Comparison of ENCODE assay signal across 21 cellular contexts in genomic region chr16:3528406-3528805, GRCh38. TPM values are rescaled to one million over a fixed set of nuclear protein-coding genes. Genes with fewer than 3 reads are reported as not detected.
DNase-seq lines count a peak whose midpoint lies in the region; ATAC-seq and TF ChIP-seq lines count a peak whose summit lies in the region.
"Had no signal": no experiment of that assay in that cellular context is flagged by ENCODE, and none has a peak within 500 bp of the region (broad histone marks: within the 10 kb centered on the region; RNA-seq: fewer than 3 reads in every experiment).

No MANE protein-coding gene starts in this region.

- ATAC-seq in natural killer cell treated with Interleukin-12 subunit alpha and Interleukin-12 subunit beta and Interleukin-15 and Interleukin-18, amount 100 ng/mL, for 72 hours: no peak
- ATAC-seq in natural killer cell (no peak), memory B cell (ENCODE audit: low read depth) (no peak), HG03095 (IDR thresholded peaks at IDR 0.05; ENCODE audit: unreplicated experiment) (no peak)
- ATAC-seq in activated CD8-positive, alpha-beta T cell treated with anti-CD3 and anti-CD28 coated beads, Interleukin-2, amount 10 ng/mL, durations not matched to agents 7 days and 5 days: peak; percentile 47
- no peak for ATAC-seq in effector memory CD8-positive, alpha-beta T cell (replicated peaks)

- no peak overlapping the region for H3K4me3 Mint-ChIP-seq in natural killer cell treated with Interleukin-12 subunit alpha and Interleukin-12 subunit beta and Interleukin-15 and Interleukin-18, amount 100 ng/mL, for 72 hours
- no peak overlapping the region for H3K4me3 Mint-ChIP-seq in natural killer cell
- no peak overlapping the region for H3K4me3 Mint-ChIP-seq in activated CD8-positive, alpha-beta T cell treated with anti-CD3 and anti-CD28 coated beads, Interleukin-2, amount 10 ng/mL, durations not matched to agents 7 days and 5 days
- H3K4me3 Mint-ChIP-seq in memory B cell: no peak overlapping the region
- H3K4me3 Mint-ChIP-seq in effector memory CD8-positive, alpha-beta T cell: no peak overlapping the region
- H3K4me3 Mint-ChIP-seq in mesothelial cell of epicardium: no peak overlapping the region
- H3K4me3 Mint-ChIP-seq: CD8-positive, alpha-beta memory T cell had no signal

- H3K9me3 Mint-ChIP-seq in natural killer cell treated with Interleukin-12 subunit alpha and Interleukin-12 subunit beta and Interleukin-15 and Interleukin-18, amount 100 ng/mL, for 72 hours: no peaks in the 10 kb centered on the region
- H3K9me3 Mint-ChIP-seq in natural killer cell: no peaks in the 10 kb centered on the region
- H3K9me3 Mint-ChIP-seq in activated CD8-positive, alpha-beta T cell treated with anti-CD3 and anti-CD28 coated beads, Interleukin-2, amount 10 ng/mL, durations not matched to agents 7 days and 5 days (ENCODE audit: insufficient read depth): no peaks in the 10 kb centered on the region
- no peaks in the 10 kb centered on the region for H3K9me3 Mint-ChIP-seq in memory B cell
- no peaks in the 10 kb centered on the region for H3K9me3 Mint-ChIP-seq in effector memory CD8-positive, alpha-beta T cell
- peaks cover 12% of the 10 kb centered on the region for H3K9me3 Mint-ChIP-seq in mesothelial cell of epicardium
- H3K9me3 Mint-ChIP-seq: CD8-positive, alpha-beta memory T cell had no signal

- peaks cover 8 to 9% of the 10 kb centered on the region in 2 donors for H3K4me1 Mint-ChIP-seq in natural killer cell treated with Interleukin-12 subunit alpha and Interleukin-12 subunit beta and Interleukin-15 and Interleukin-18, amount 100 ng/mL, for 72 hours (ENCODE audit: low read depth in 2 of 2)
- H3K4me1 Mint-ChIP-seq in natural killer cell (peaks cover 5 to 10% of the 10 kb centered on the region in 2 donors), memory B cell (peaks cover 7% of the 10 kb centered on the region), mesothelial cell of epicardium (no peaks in the 10 kb centered on the region)
- H3K4me1 Mint-ChIP-seq in activated CD8-positive, alpha-beta T cell treated with anti-CD3 and anti-CD28 coated beads, Interleukin-2, amount 10 ng/mL, durations not matched to agents 7 days and 5 days (ENCODE audit: low read depth): peaks cover 2% of the 10 kb centered on the region
- peaks cover 6 to 9% of the 10 kb centered on the region in 2 donors for H3K4me1 Mint-ChIP-seq in effector memory CD8-positive, alpha-beta T cell (ENCODE audit: low read depth in 2 of 2)

- intact Hi-C loops in natural killer cell (cut with micrococcal nuclease): loop anchor here (5.0 kb wide), 1 partner anchor 139 kb away; no protein-coding TSS in a partner anchor

- no peak overlapping the region for H3K27ac Mint-ChIP-seq in natural killer cell treated with Interleukin-12 subunit alpha and Interleukin-12 subunit beta and Interleukin-15 and Interleukin-18, amount 100 ng/mL, for 72 hours
- H3K27ac Mint-ChIP-seq in natural killer cell (no peak overlapping the region), memory B cell (peak overlapping the region; percentile 42), mesothelial cell of epicardium (no peak overlapping the region)
- no peak overlapping the region for H3K27ac Mint-ChIP-seq in activated CD8-positive, alpha-beta T cell treated with anti-CD3 and anti-CD28 coated beads, Interleukin-2, amount 10 ng/mL, durations not matched to agents 7 days and 5 days
- H3K27ac Mint-ChIP-seq in effector memory CD8-positive, alpha-beta T cell: peak overlapping the region in 1 of 2 donors; percentile 83

- no peaks in the 10 kb centered on the region for H3K27me3 Mint-ChIP-seq in natural killer cell treated with Interleukin-12 subunit alpha and Interleukin-12 subunit beta and Interleukin-15 and Interleukin-18, amount 100 ng/mL, for 72 hours
- H3K27me3 Mint-ChIP-seq in natural killer cell (ENCODE audit: low read depth in 2 of 2) (no peaks in the 10 kb centered on the region), memory B cell (no peaks in the 10 kb centered on the region), mesothelial cell of epicardium (ENCODE audit: low read depth) (no peaks in the 10 kb centered on the region)
- no peaks in the 10 kb centered on the region for H3K27me3 Mint-ChIP-seq in activated CD8-positive, alpha-beta T cell treated with anti-CD3 and anti-CD28 coated beads, Interleukin-2, amount 10 ng/mL, durations not matched to agents 7 days and 5 days (ENCODE audit: low read depth)
- no peaks in the 10 kb centered on the region for H3K27me3 Mint-ChIP-seq in effector memory CD8-positive, alpha-beta T cell
- H3K27me3 Mint-ChIP-seq: CD8-positive, alpha-beta memory T cell had no signal

- TF ChIP-seq CTCF in natural killer cell (IDR thresholded peaks at IDR 0.05) (no peak), mesothelial cell of epicardium (IDR thresholded peaks at IDR 0.05; ENCODE audit: unreplicated experiment) (no peak)

- DNase-seq in natural killer cell treated with Interleukin-12 subunit alpha and Interleukin-12 subunit beta and Interleukin-15 and Interleukin-18, amount 100 ng/mL, for 72 hours (ENCODE audit: low spot score): peak; percentile 40
- DNase-seq in natural killer cell (no peak), memory B cell (ENCODE audit: low spot score in 2 of 2) (no peak), mesothelial cell of epicardium (ENCODE audit: low spot score in 2 of 2, unreplicated experiment in 2 of 2) (no peak)
- DNase-seq in activated CD8-positive, alpha-beta T cell treated with anti-CD3 and anti-CD28 coated beads, Interleukin-2, amount 10 ng/mL, durations not matched to agents 7 days and 5 days: no peak
- no peak for DNase-seq in effector memory CD8-positive, alpha-beta T cell
- DNase-seq: Calu3; CD8-positive, alpha-beta memory T cell; DMS53; GDM1; MV-4-11; NCI-H1105 treated with DMSO at 0.1 percent for 48 hours; NCI-H2081; NCI-H2171; NCI-H345; NCI-H524; NCI-H774; NK-92 treated with Interleukin-12 subunit alpha and Interleukin-12 subunit beta, amount 100 ng/mL, for 24 hours had no signal

- CTCF ChIA-PET in activated CD8-positive, alpha-beta T cell treated with anti-CD3 and anti-CD28 coated beads, Interleukin-2, amount 10 ng/mL, durations not matched to agents 7 days and 5 days (lab: Charles Lee): interaction anchor here (0.8 kb wide), 1 partner anchor 11 kb away, joined by 5 read pairs; no protein-coding TSS in a partner anchor

- POLR2A ChIA-PET in activated CD8-positive, alpha-beta T cell treated with anti-CD3 and anti-CD28 coated beads, Interleukin-2, amount 10 ng/mL, durations not matched to agents 7 days and 5 days (lab: Charles Lee): interaction anchor here (1.1 to 1.7 kb wide), 2 partner anchors 9 to 71 kb away, joined by 3 to 5 read pairs; no protein-coding TSS in a partner anchor

- no peaks in the 10 kb centered on the region for H3K36me3 Mint-ChIP-seq in natural killer cell treated with Interleukin-12 subunit alpha and Interleukin-12 subunit beta and Interleukin-15 and Interleukin-18, amount 100 ng/mL, for 72 hours
- H3K36me3 Mint-ChIP-seq in natural killer cell: no peaks in the 10 kb centered on the region
- peaks cover 11% of the 10 kb centered on the region for H3K36me3 Mint-ChIP-seq in activated CD8-positive, alpha-beta T cell treated with anti-CD3 and anti-CD28 coated beads, Interleukin-2, amount 10 ng/mL, durations not matched to agents 7 days and 5 days (ENCODE audit: low read depth)
- H3K36me3 Mint-ChIP-seq in memory B cell: peaks cover 6% of the 10 kb centered on the region
- peaks cover 36% of the 10 kb centered on the region for H3K36me3 Mint-ChIP-seq in effector memory CD8-positive, alpha-beta T cell (ENCODE audit: insufficient read depth)
- peaks cover 57% of the 10 kb centered on the region for H3K36me3 Mint-ChIP-seq in mesothelial cell of epicardium

RNA-seq across cellular contexts. Expression of gene CLUAP1, which starts 27.6 kb away (rescaled TPM):
- 10 to 100 TPM in 1 of 2 donors, 1 to 10 TPM in 1; 4.3 to 10.8 TPM for total RNA-seq in natural killer cell treated with Interleukin-12 subunit alpha and Interleukin-12 subunit beta and Interleukin-15 and Interleukin-18, amount 100 ng/mL, for 72 hours
- total RNA-seq in natural killer cell: 1 to 10 TPM; 4.0 to 6.2 (median 4.7) TPM
- 10 to 100 TPM; 15.4 to 16.1 TPM for total RNA-seq in activated CD8-positive, alpha-beta T cell treated with anti-CD3 and anti-CD28 coated beads, Interleukin-2, amount 10 ng/mL, durations not matched to agents 7 days and 5 days
- 30.1 to 36.4 TPM (median 36.0 TPM) in 3 replicates for total RNA-seq in mesothelial cell of epicardium

RNA-seq across cellular contexts. Expression of gene C16orf90, which starts 33.1 kb away (rescaled TPM):
- not detected for total RNA-seq in natural killer cell treated with Interleukin-12 subunit alpha and Interleukin-12 subunit beta and Interleukin-15 and Interleukin-18, amount 100 ng/mL, for 72 hours
- not detected for total RNA-seq in natural killer cell
- not detected for total RNA-seq in activated CD8-positive, alpha-beta T cell treated with anti-CD3 and anti-CD28 coated beads, Interleukin-2, amount 10 ng/mL, durations not matched to agents 7 days and 5 days
- total RNA-seq in mesothelial cell of epicardium: not detected in 3 replicates
- total RNA-seq: Calu3; CD8-positive, alpha-beta memory T cell; H1; Peyer's patch had no signal

RNA-seq across cellular contexts. Expression of gene NLRC3, which starts 48.8 kb away (rescaled TPM):
- 10 to 100 TPM; 48.3 to 61.8 TPM for total RNA-seq in natural killer cell treated with Interleukin-12 subunit alpha and Interleukin-12 subunit beta and Interleukin-15 and Interleukin-18, amount 100 ng/mL, for 72 hours
- total RNA-seq in natural killer cell: 100 to 1,000 TPM in 2 of 3 donors, 10 to 100 TPM in 1; 98.8 to 145 (median 133) TPM
- total RNA-seq in activated CD8-positive, alpha-beta T cell treated with anti-CD3 and anti-CD28 coated beads, Interleukin-2, amount 10 ng/mL, durations not matched to agents 7 days and 5 days: 10 to 100 TPM; 92.6 to 94.6 TPM
- 0.04 to 0.13 TPM in 2 of 3 replicates, not detected in the other for total RNA-seq in mesothelial cell of epicardium

Comparison
In these comparisons a context has a peak if more than half of its experiments do, and no peak if none do; other contexts are left out.
1. RNA of gene NLRC3, which starts 48.8 kb away (total RNA-seq): 98.8 to 145 TPM in natural killer cell, 92.6 to 94.6 TPM in activated CD8-positive, alpha-beta T cell treated with anti-CD3 and anti-CD28 coated beads, Interleukin-2, amount 10 ng/mL, durations not matched to agents 7 days and 5 days and 48.3 to 61.8 TPM in natural killer cell treated with Interleukin-12 subunit alpha and Interleukin-12 subunit beta and Interleukin-15 and Interleukin-18, amount 100 ng/mL, for 72 hours; 0.04 to 0.13 TPM in mesothelial cell of epicardium; every median in the first group is over 10 times any median in the second.